ENCODE assay signal across 10 cellular contexts in the genomic region with DNA sequence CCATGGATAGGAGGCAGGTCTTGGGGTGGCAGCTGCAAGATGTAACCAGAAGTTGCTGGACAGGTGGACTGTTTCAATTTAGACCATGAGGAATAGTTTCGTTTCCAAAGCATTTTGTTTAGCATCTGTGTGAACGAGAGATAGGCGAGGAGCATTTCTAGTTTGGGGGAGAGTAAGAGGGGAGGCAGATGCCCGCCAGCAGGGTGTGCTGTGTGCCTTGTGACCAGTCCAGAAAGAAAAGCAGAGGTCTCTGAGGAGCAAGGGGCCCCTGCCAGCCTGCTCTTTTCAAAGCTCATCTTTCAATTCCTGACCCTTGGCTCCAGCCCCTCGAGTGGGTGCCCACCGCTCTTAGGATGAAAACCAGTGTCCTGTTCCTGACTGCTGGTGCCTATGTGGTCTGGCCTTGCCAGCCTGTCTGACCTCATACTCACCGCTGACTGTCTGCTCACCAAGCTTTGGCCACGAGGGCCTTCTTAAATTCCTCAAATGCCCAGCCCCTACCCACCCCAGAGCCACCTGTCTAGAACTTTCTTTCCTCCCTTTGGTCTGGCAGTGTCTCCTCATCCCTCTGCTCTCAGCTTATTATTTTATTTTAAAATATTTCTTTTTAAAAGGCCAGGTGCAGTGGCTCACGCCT. TPM values are rescaled to one million over a fixed set of nuclear protein-coding genes. Genes with fewer than 3 reads are reported as not detected.
A peak's percentile ranks its signal among the peaks of the same experiment; 100 is the strongest.
DNase-seq lines count a peak whose midpoint lies in the region; ATAC-seq and TF ChIP-seq lines count a peak whose summit lies in the region.
"Had no signal": no experiment of that assay in that cellular context is flagged by ENCODE, and none has a peak within 500 bp of the region (broad histone marks: within the 10 kb centered on the region; RNA-seq: fewer than 3 reads in every experiment).

No MANE protein-coding gene starts in this region.

- intact Hi-C loops in psoas muscle (cut with DNase I) = loop anchor here (2.0 to 10.0 kb wide), 4 partner anchors 39 to 241 kb away; no protein-coding TSS in a partner anchor

- no peak overlapping the region for H3K27ac ChIP-seq in brain microvascular endothelial cell
- peak overlapping the region; percentile 89 for H3K27ac ChIP-seq in psoas muscle
- H3K27ac ChIP-seq in coronary artery = no peak overlapping the region

- H3K4me3 ChIP-seq in brain microvascular endothelial cell (ENCODE audit: low read depth, low read length) = no peak overlapping the region
- H3K4me3 ChIP-seq in psoas muscle = no peak overlapping the region
- no peak overlapping the region for H3K4me3 ChIP-seq in coronary artery

- no peaks in the 10 kb centered on the region for H3K9me3 ChIP-seq in psoas muscle

- H3K4me1 ChIP-seq in psoas muscle = peaks cover 22% of the 10 kb centered on the region

- H3K36me3 ChIP-seq in brain microvascular endothelial cell (replicated peaks) = no peaks in the 10 kb centered on the region
- H3K36me3 ChIP-seq in psoas muscle (ENCODE audit: insufficient read depth in 1 of 2, low read depth in 1 of 2) = peaks cover 0 to 3% of the 10 kb centered on the region in 2 donors

- in situ Hi-C loops in brain microvascular endothelial cell (cut with HindIII; ENCODE audit: low pct_ligation_motif_present, low sequenced_read_pairs) = no loop called here

- DNase-seq in NCI-H2107 treated with DMSO at 0.1 percent for 48 hours (lab: John Stamatoyannopoulos, UW; ENCODE audit: unreplicated experiment) (peak; percentile 7), NCI-H2107 (lab: John Stamatoyannopoulos, UW) (no peak), NAMALWA (ENCODE audit: low spot score) (peak; percentile 76), brain microvascular endothelial cell (peak; percentile 14), psoas muscle (no peak), middle frontal gyrus (ENCODE audit: extremely low spot score, low spot score) (no peak), coronary artery (ENCODE audit: low spot score) (no peak)
- no peak for DNase-seq in stimulated activated CD4-positive, alpha-beta T cell treated with anti-CD3 and anti-CD28 coated beads, Interleukin-2, amount 100 ng/mL, for 48 hours
- DNase-seq: activated CD4-positive, alpha-beta T cell treated with anti-CD3 and anti-CD28 coated beads for 1 hour; CD4-positive, CD25-positive, alpha-beta regulatory T cell had no signal

- no peaks in the 10 kb centered on the region for H3K27me3 ChIP-seq in brain microvascular endothelial cell (replicated peaks)
- no peaks in the 10 kb centered on the region for H3K27me3 ChIP-seq in psoas muscle (ENCODE audit: insufficient read depth in 3 of 3, low read length in 2 of 3)

- TF ChIP-seq CTCF in brain microvascular endothelial cell (IDR thresholded peaks at IDR 0.05; ENCODE audit: low read depth, low read length, missing control alignments) (peak; percentile 75), psoas muscle (IDR thresholded peaks at IDR 0.05) (peak; percentile 45), coronary artery (IDR thresholded peaks at IDR 0.05) (no peak)

- ATAC-seq in psoas muscle = peak; percentile 46 to 60 (median 50)

- 33 to 54% (median 33%) methylated on average over 9 of the region's 9 CpGs for WGBS in psoas muscle, 3 donors

RNA-seq across cellular contexts. Expression of a gene that starts 8.5 kb away (rescaled TPM):
- 10 to 100 TPM; 26.4 to 50.7 (median 30.4) TPM for total RNA-seq in psoas muscle
- 10 to 100 TPM; 13.4 to 93.4 (median 33.5) TPM for polyA plus RNA-seq in psoas muscle
- total RNA-seq: CD4-positive, CD25-positive, alpha-beta regulatory T cell had no signal

RNA-seq across cellular contexts. Expression of a gene that starts 48.6 kb away (rescaled TPM):
- 1,000 to 10,000 TPM in 2 of 4 donors, 100 to 1,000 TPM in 2; 467 to 4,001 (median 1,634) TPM for total RNA-seq in psoas muscle
- 1,000 to 10,000 TPM; 1,537 to 3,507 (median 3,423) TPM for polyA plus RNA-seq in psoas muscle
- total RNA-seq: CD4-positive, CD25-positive, alpha-beta regulatory T cell had no signal
- polyA plus RNA-seq: CD4-positive, CD25-positive, alpha-beta regulatory T cell had no signal

Comparison
In these comparisons a context has a peak if more than half of its experiments do, and no peak if none do; other contexts are left out.
1. DNase-seq: peak in NCI-H2107 treated with DMSO at 0.1 percent for 48 hours (single experiment), NAMALWA (single experiment) and brain microvascular endothelial cell (single experiment); none in NCI-H2107 (single experiment), psoas muscle (0 of 2), stimulated activated CD4-positive, alpha-beta T cell treated with anti-CD3 and anti-CD28 coated beads, Interleukin-2, amount 100 ng/mL, for 48 hours (0 of 2), middle frontal gyrus (single experiment) and coronary artery (single experiment).